In the genomic region with DNA sequence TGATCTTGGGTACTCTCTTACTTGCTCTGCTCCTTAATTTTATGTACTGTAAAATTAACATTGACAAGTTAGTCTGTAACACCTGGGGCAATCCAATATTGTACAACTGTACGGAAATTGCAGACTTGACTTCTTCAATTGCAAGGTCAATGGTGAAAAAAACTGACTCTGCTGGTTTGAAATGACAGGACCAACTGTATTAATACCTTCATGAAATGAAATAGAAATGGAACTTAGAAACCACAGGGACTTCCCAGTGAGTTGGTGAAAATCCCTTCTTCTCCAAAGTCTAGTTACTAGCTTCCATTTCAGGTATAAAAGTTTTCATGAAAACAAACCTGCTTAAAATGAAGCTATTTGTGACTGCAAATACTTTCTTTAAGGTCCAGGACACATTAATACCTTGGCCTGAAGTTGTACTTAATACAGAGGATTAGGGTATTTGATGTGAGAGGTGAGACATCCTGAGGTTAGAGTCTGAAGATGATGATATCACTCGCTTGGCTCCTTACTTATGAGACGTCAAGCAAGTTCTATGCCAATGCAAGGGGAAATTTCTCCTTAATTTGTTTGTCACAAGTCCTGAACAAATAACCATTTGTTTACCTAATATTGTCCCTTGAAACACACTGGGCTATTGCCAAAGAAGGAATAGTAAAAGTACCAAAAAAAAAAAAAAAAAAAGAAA, we compare ENCODE assay signal across 21 cellular contexts.
A peak's percentile ranks its signal among the peaks of the same experiment; 100 is the strongest.
DNase-seq lines count a peak whose midpoint lies in the region; ATAC-seq and TF ChIP-seq lines count a peak whose summit lies in the region.
"Had no signal": no experiment of that assay in that cellular context is flagged by ENCODE, and none has a peak within 500 bp of the region (broad histone marks: within the 10 kb centered on the region; RNA-seq: fewer than 3 reads in every experiment).

No MANE protein-coding gene starts in this region.

- no peaks in the 10 kb centered on the region for H3K4me1 Mint-ChIP-seq in immature natural killer cell
- H3K4me1 Mint-ChIP-seq: activated naive CD4-positive, alpha-beta T cell treated with anti-CD3 and anti-CD28 coated beads, Interleukin-2, amount 50 U/mL, for 24 hours had no signal

- H3K27me3 ChIP-seq in GM06990 (replicated peaks; ENCODE audit: control insufficient read depth, insufficient read depth, low read length) = no peaks in the 10 kb centered on the region
- H3K27me3 ChIP-seq in ascending aorta = no peaks in the 10 kb centered on the region
- H3K27me3 ChIP-seq: left lung had no signal

- H3K4me1 ChIP-seq in ascending aorta = no peaks in the 10 kb centered on the region
- H3K4me1 ChIP-seq: left lung had no signal

- DNase-seq in GM06990 (ENCODE audit: extremely low read depth, insufficient read length) (peak; percentile 48), immature natural killer cell (no peak), ascending aorta (ENCODE audit: low spot score in 2 of 2) (no peak), RPMI8226 (no peak)
- no peak for DNase-seq in activated CD4-positive, alpha-beta T cell treated with anti-CD3 and anti-CD28 coated beads, Interleukin-2, amount 50 U/mL, for 4 hours
- DNase-seq: ACHN; activated CD4-positive, alpha-beta T cell treated with anti-CD3 and anti-CD28 coated beads, Interleukin-2, amount 10 ng/mL, durations not matched to agents 7 days and 5 days; activated T-cell treated with anti-CD3 and anti-CD28 coated beads for 4 hours; C1 segment of cervical spinal cord; effector memory CD8-positive, alpha-beta T cell; left lung; NCI-H1436; SHP77; stimulated activated CD4-positive, alpha-beta T cell treated with anti-CD3 and anti-CD28 coated beads, Interleukin-4, amount 100 ng/mL, for 24 hours; T-helper 1 cell had no signal

- H3K36me3 ChIP-seq in GM06990 (ENCODE audit: control insufficient read depth, insufficient read depth, low read length) (no peaks in the 10 kb centered on the region), ascending aorta (no peaks in the 10 kb centered on the region)
- H3K36me3 ChIP-seq: left lung had no signal

- no peak overlapping the region for H3K4me3 ChIP-seq in GM06990 (replicated peaks; ENCODE audit: low read depth, low read length)
- H3K4me3 ChIP-seq in ascending aorta = no peak overlapping the region
- H3K4me3 ChIP-seq: left lung, smooth muscle cell had no signal

- ATAC-seq in GM18508 (IDR thresholded peaks at IDR 0.05; ENCODE audit: insufficient read depth, unreplicated experiment) = peak; percentile 55
- ATAC-seq in GM21529 (IDR thresholded peaks at IDR 0.05; ENCODE audit: unreplicated experiment) = peak; percentile 50
- peak; percentile 65 for ATAC-seq in HG03442 (IDR thresholded peaks at IDR 0.05; ENCODE audit: unreplicated experiment)
- ATAC-seq: effector memory CD8-positive, alpha-beta T cell; left lung had no signal

- H3K27me3 Mint-ChIP-seq in immature natural killer cell (ENCODE audit: low read depth in 3 of 3) = no peaks in the 10 kb centered on the region
- H3K27me3 Mint-ChIP-seq: activated naive CD4-positive, alpha-beta T cell treated with anti-CD3 and anti-CD28 coated beads, Interleukin-2, amount 50 U/mL, for 24 hours; effector memory CD8-positive, alpha-beta T cell had no signal

- H3K9me3 ChIP-seq in ascending aorta = no peaks in the 10 kb centered on the region
- H3K9me3 ChIP-seq: left lung had no signal

- H3K4me3 Mint-ChIP-seq in immature natural killer cell = no peak overlapping the region
- H3K4me3 Mint-ChIP-seq: activated CD4-positive, alpha-beta T cell treated with anti-CD3 and anti-CD28 coated beads, Interleukin-2, amount 10 ng/mL, durations not matched to agents 7 days and 5 days; activated naive CD4-positive, alpha-beta T cell treated with anti-CD3 and anti-CD28 coated beads, Interleukin-2, amount 50 U/mL, for 24 hours; effector memory CD8-positive, alpha-beta T cell had no signal

- peaks cover 0 to 2% (median 0%) of the 10 kb centered on the region in 6 donors for H3K9me3 Mint-ChIP-seq in immature natural killer cell
- H3K9me3 Mint-ChIP-seq: activated naive CD4-positive, alpha-beta T cell treated with anti-CD3 and anti-CD28 coated beads, Interleukin-2, amount 50 U/mL, for 24 hours; effector memory CD8-positive, alpha-beta T cell had no signal

- H3K27ac ChIP-seq in ascending aorta = no peak overlapping the region
- H3K27ac ChIP-seq: HL-60, left lung had no signal

- intact Hi-C loops in ascending aorta (cut with DNase I) = no loop called here

- no peak for TF ChIP-seq CTCF in GM06990 (IDR thresholded peaks at IDR 0.05; ENCODE audit: insufficient read depth, low read length, poor library complexity, severe bottlenecking)
- TF ChIP-seq CTCF in ascending aorta (IDR thresholded peaks at IDR 0.05) = no peak

- no peak overlapping the region for H3K27ac Mint-ChIP-seq in immature natural killer cell
- H3K27ac Mint-ChIP-seq: activated CD4-positive, alpha-beta T cell treated with anti-CD3 and anti-CD28 coated beads, Interleukin-2, amount 10 ng/mL, durations not matched to agents 7 days and 5 days; activated naive CD4-positive, alpha-beta T cell treated with anti-CD3 and anti-CD28 coated beads, Interleukin-2, amount 50 U/mL, for 24 hours had no signal

- no peaks in the 10 kb centered on the region for H3K36me3 Mint-ChIP-seq in immature natural killer cell
- H3K36me3 Mint-ChIP-seq: activated naive CD4-positive, alpha-beta T cell treated with anti-CD3 and anti-CD28 coated beads, Interleukin-2, amount 50 U/mL, for 24 hours had no signal
